In the genomic region with DNA sequence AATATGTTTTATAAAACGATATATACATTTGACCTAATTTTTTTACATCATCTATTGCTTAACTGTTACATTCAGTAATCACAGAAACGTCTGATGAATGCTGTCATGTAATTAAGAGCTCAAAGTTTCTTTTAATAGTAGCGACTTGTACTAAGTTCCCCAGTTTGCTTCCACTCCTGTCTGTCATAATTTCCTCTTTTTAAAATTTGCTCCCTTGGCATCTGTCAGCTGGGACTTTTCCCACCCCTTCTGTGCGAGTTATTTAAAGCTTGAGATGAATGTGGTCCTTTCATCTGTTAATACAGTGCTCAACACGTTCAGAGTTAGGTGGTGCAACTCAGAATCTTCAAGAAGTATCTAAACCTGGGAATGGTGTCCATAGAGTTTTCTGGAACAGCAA, we compare ENCODE assay signal across 9 cellular contexts. TPM values are rescaled to one million over a fixed set of nuclear protein-coding genes. Genes with fewer than 3 reads are reported as not detected.
DNase-seq lines count a peak whose midpoint lies in the region; ATAC-seq, FAIRE-seq and TF ChIP-seq lines count a peak whose summit lies in the region.
"Had no signal": no experiment of that assay in that cellular context is flagged by ENCODE, and none has a peak within 500 bp of the region (broad histone marks: within the 10 kb centered on the region; RNA-seq: fewer than 3 reads in every experiment).

No MANE protein-coding gene starts in this region.

- TF ChIP-seq CTCF in adrenal gland (IDR thresholded peaks at IDR 0.05) (no peak), HepG2 (CRISPR knock-in tag; IDR thresholded peaks at IDR 0.05) (no peak), type B pancreatic cell (conservative IDR thresholded peaks at IDR 0.05) (no peak)

- CTCF ChIA-PET in HepG2 (lab: Yijun Ruan, JAX; ENCODE audit: low intra/inter-chr PET ratio, low total read pairs), result no interaction called here

- TSS peak; percentile 54 for BruUV-seq in HepG2 (replicated peaks; lab: Mats Ljungman, UMichigan)

- DNase-seq in AML-193 (lab: John Stamatoyannopoulos, UW), result peak; percentile 35 to 52
- DNase-seq in adrenal gland, result no peak
- DNase-seq in HepG2 (ENCODE audit: low spot score), result no peak
- DNase-seq in type B pancreatic cell (ENCODE audit: extremely low spot score, unreplicated experiment), result no peak
- no peak for DNase-seq in HPDE6-E6E7 (ENCODE audit: extremely low spot score)
- no peak for DNase-seq in NCI-H526 (lab: John Stamatoyannopoulos, UW)
- no peak for DNase-seq in A172 (ENCODE audit: low spot score)

- FAIRE-seq in HepG2 (lab: Jason Lieb, UNC), result no peak

- H3K79me2 ChIP-seq in HepG2 (ENCODE audit: insufficient read depth, low read length), result peaks cover 47% of the 10 kb centered on the region

- H2AFZ ChIP-seq in HepG2 (ENCODE audit: low read length), result no peak overlapping the region

- no peak for TF ChIP-seq EP300 in HepG2 (IDR thresholded peaks at IDR 0.05; ENCODE audit: low read depth in 2 of 2, low read length in 2 of 2)
- no peak for TF ChIP-seq EP300 in HepG2 (CRISPR knock-in tag; IDR thresholded peaks at IDR 0.05; ENCODE audit: borderline replicate concordance)

- H3K27ac ChIP-seq in HUES48 (ENCODE audit: low read depth, low read length), result no peak overlapping the region
- peak overlapping the region in 4 of 5 donors; percentile 85 to 98 (median 88) for H3K27ac ChIP-seq in adrenal gland
- H3K27ac ChIP-seq in HepG2 (ENCODE audit: extremely low read length, insufficient read depth, low read length), result peak overlapping the region; percentile 75

- H3K27me3 Mint-ChIP-seq in type B pancreatic cell, result no peaks in the 10 kb centered on the region

- H3K4me3 ChIP-seq in HUES48 (ENCODE audit: low read depth, low read length), result peak overlapping the region; percentile 93
- H3K4me3 ChIP-seq in adrenal gland, result peak overlapping the region in 2 of 4 donors; percentile 69 to 73
- peak overlapping the region; percentile 87 to 90 (median 90); a peak in 5 of 6 replicates for H3K4me3 ChIP-seq in HepG2 (replicated peaks in 1 of 3; ENCODE audit: insufficient read depth in 1 of 3, low read depth in 2 of 3, low read length in 3 of 3)

- 16 to 25% (median 18%) methylated on average over 5 of the region's 5 CpGs for WGBS in adrenal gland, 4 donors
- 12% methylated on average over 5 of the region's 5 CpGs for WGBS in HepG2 (ENCODE audit: low lambda C conversion rate)

- ATAC-seq in HepG2, result no peak

- POLR2A ChIA-PET in HepG2 (lab: Yijun Ruan, JAX), result interaction anchor here (1.0 kb wide), 1 partner anchor 119 kb away, joined by 3 read pairs; the partner anchor contains the start of gene STPG2

- H3K9me3 ChIP-seq in HUES48 (ENCODE audit: control insufficient read depth, insufficient read depth, low read length), result no peaks in the 10 kb centered on the region
- no peaks in the 10 kb centered on the region for H3K9me3 ChIP-seq in adrenal gland (replicated peaks in 1 of 3)
- H3K9me3 ChIP-seq in HepG2 (ENCODE audit: low read length), result no peaks in the 10 kb centered on the region
- H3K9me3 ChIP-seq: neutrophil had no signal

- H3K36me3 Mint-ChIP-seq in type B pancreatic cell, result peaks cover 8% of the 10 kb centered on the region

- H3K27ac Mint-ChIP-seq in type B pancreatic cell, result peak overlapping the region; percentile 97

- H3K4me2 ChIP-seq in HepG2 (ENCODE audit: low read depth, low read length), result peak overlapping the region; percentile 79

- H3K9me3 Mint-ChIP-seq in type B pancreatic cell, result no peaks in the 10 kb centered on the region

- H3K36me3 ChIP-seq in HUES48 (ENCODE audit: control insufficient read depth, insufficient read depth, low read length), result no peaks in the 10 kb centered on the region
- H3K36me3 ChIP-seq in adrenal gland (replicated peaks in 1 of 2), result no peaks in the 10 kb centered on the region
- H3K36me3 ChIP-seq in HepG2 (replicated peaks in 1 of 2; ENCODE audit: control insufficient read depth in 1 of 2, insufficient read depth in 2 of 2, low read length in 2 of 2), result no peaks in the 10 kb centered on the region
- H3K36me3 ChIP-seq: neutrophil had no signal

- intact Hi-C loops in adrenal gland (cut with DNase I) (no loop called here), HepG2 (cut with micrococcal nuclease; ENCODE audit: unreplicated experiment) (loop anchor here (5.0 kb wide), 1 partner anchor 120 kb away; the partner anchor contains the start of gene STPG2)

- no peaks in the 10 kb centered on the region for H4K20me1 ChIP-seq in HepG2 (ENCODE audit: insufficient read depth, low read length)

- H3K4me1 Mint-ChIP-seq in type B pancreatic cell (ENCODE audit: unreplicated experiment), result peaks cover 15% of the 10 kb centered on the region

- in situ Hi-C loops in HepG2 (cut with HindIII; ENCODE audit: extremely low pct_ligation_motif_present, low pct_unique_long_range_greater_than_20kb), result no loop called here

- no peaks in the 10 kb centered on the region for H3K27me3 ChIP-seq in HUES48 (ENCODE audit: control insufficient read depth, insufficient read depth, low read length)
- no peaks in the 10 kb centered on the region for H3K27me3 ChIP-seq in adrenal gland
- no peaks in the 10 kb centered on the region; a peak in 1 of 5 replicates for H3K27me3 ChIP-seq in HepG2 (ENCODE audit: control insufficient read depth in 1 of 2, insufficient read depth in 2 of 2, low read length in 2 of 2)
- H3K27me3 ChIP-seq: neutrophil had no signal

- H3K4me1 ChIP-seq in HUES48 (ENCODE audit: control insufficient read depth, insufficient read depth, low read length) (peaks cover 20% of the 10 kb centered on the region), adrenal gland (replicated peaks in 1 of 2) (peaks cover 12 to 18% of the 10 kb centered on the region in 2 donors), HepG2 (ENCODE audit: insufficient read depth, low read length) (peaks cover 27% of the 10 kb centered on the region)

- H3K4me3 Mint-ChIP-seq in type B pancreatic cell, result peak overlapping the region; percentile 98

- H3K9ac ChIP-seq in HUES48 (ENCODE audit: low read depth, low read length) (peak overlapping the region; percentile 81; the same call in 1 of the 2 replicates), HepG2 (ENCODE audit: insufficient read depth, low read depth, low read length) (peak overlapping the region; percentile 78)

- no peak for TF ChIP-seq RAD21 in HepG2 (CRISPR knock-in tag; IDR thresholded peaks at IDR 0.05)

- TF ChIP-seq POLR2A in adrenal gland (IDR thresholded peaks at IDR 0.05) (no peak), HepG2 (IDR thresholded peaks at IDR 0.05; ENCODE audit: insufficient read depth in 1 of 2, low read depth in 2 of 2, low read length in 2 of 2) (no peak)

TF ChIP-seq in HepG2, 621 proteins besides CTCF, POLR2A, EP300 and RAD21 (continues in another document):
- TF ChIP-seq ARID5B (CRISPR knock-in tag; IDR thresholded peaks at IDR 0.05), result no peak

RNA-seq across cellular contexts. Expression of gene RAP1GDS1, which starts 1.2 kb away (rescaled TPM):
- 10 to 100 TPM; 10.6 to 28.1 (median 23.8) TPM for total RNA-seq in adrenal gland
- 10 to 100 TPM in 1 of 3 donors, 1 to 10 TPM in 2; 5.9 to 38.1 (median 9.7) TPM for polyA plus RNA-seq in adrenal gland
- 42.5 and 48.2 TPM in 2 replicates for total RNA-seq in HepG2 (2016; rRNA removed; fragmentation: Illumina TruSeq; extraction: Trizol)
- total RNA-seq in HepG2 (2016; cell fraction: cytosol; rRNA removed; fragmentation: Illumina TruSeq; extraction: Trizol; ENCODE audit: low read depth), result 14.8 and 15.4 TPM in 2 replicates
- total RNA-seq in HepG2 (2016; cell fraction: insoluble cytoplasmic fraction; rRNA removed; fragmentation: Illumina TruSeq; extraction: Trizol), result 38.1 and 49.7 TPM in 2 replicates
- total RNA-seq in HepG2 (2016; cell fraction: membrane; rRNA removed; fragmentation: Illumina TruSeq; extraction: Trizol), result 33.5 and 37.6 TPM in 2 replicates
- 38.3 and 42.0 TPM in 2 replicates for total RNA-seq in HepG2 (2016; cell fraction: nucleus; rRNA removed; fragmentation: Illumina TruSeq; extraction: Trizol)
- 12.8 and 19.3 TPM in 2 replicates for polyA plus RNA-seq in HepG2 (2011; rRNA removed)
- 8.7 and 10.9 TPM in 2 replicates for polyA plus RNA-seq in HepG2 (2011; cell fraction: cytosol; rRNA removed)
- 8.9 and 10.3 TPM in 2 replicates for polyA plus RNA-seq in HepG2 (2011; cell fraction: nucleus; rRNA removed)
- polyA plus RNA-seq in HepG2 (2012), result 18.1 and 19.5 TPM in 2 replicates
- polyA plus RNA-seq in HepG2 (2016; cell fraction: cytosol; fragmentation: Illumina TruSeq; extraction: Trizol; ENCODE audit: low read depth), result 13.2 and 14.3 TPM in 2 replicates
- 36.9 and 37.3 TPM in 2 replicates for polyA plus RNA-seq in HepG2 (2016; cell fraction: insoluble cytoplasmic fraction; fragmentation: Illumina TruSeq; extraction: Trizol; ENCODE audit: low read depth)
- polyA plus RNA-seq in HepG2 (2016; cell fraction: membrane; fragmentation: Illumina TruSeq; extraction: Trizol; ENCODE audit: low read depth), result 19.4 and 19.5 TPM in 2 replicates
- polyA plus RNA-seq in HepG2 (2016; cell fraction: nucleus; fragmentation: Illumina TruSeq; extraction: Trizol; ENCODE audit: insufficient read depth, low read depth), result 17.3 and 18.6 TPM in 2 replicates
- 14.3 and 26.8 TPM in 2 replicates for polyA minus RNA-seq in HepG2 (2011; rRNA and poly(A)+ RNA removed; ENCODE audit: low replicate concordance)
- 23.0 and 23.5 TPM in 2 replicates for polyA minus RNA-seq in HepG2 (2011; cell fraction: cytosol; rRNA and poly(A)+ RNA removed)
- 54.2 and 60.7 TPM in 2 replicates for polyA minus RNA-seq in HepG2 (2011; cell fraction: nucleus; rRNA and poly(A)+ RNA removed)
- total RNA-seq in type B pancreatic cell (ENCODE audit: low replicate concordance), result 24.8 and 31.6 TPM in 2 replicates
- 50.2 and 58.6 TPM in 2 replicates for total RNA-seq in A172 (2014; rRNA removed; shearing (Covaris generic))

Comparison
In these comparisons a context has a peak if more than half of its experiments do, and no peak if none do; other contexts are left out.
1. DNase-seq: peak in AML-193 (2 of 2); none in adrenal gland (0 of 7), HepG2 (single experiment), type B pancreatic cell (single experiment), HPDE6-E6E7 (single experiment), NCI-H526 (0 of 2) and A172 (single experiment).